Comparison of ENCODE assay signal across 1 cellular context in genomic region chr1:114780344-114781226, GRCh38.
TF ChIP-seq lines count a peak whose summit lies in the region.

TSS of gene SIKE1 (minus strand) at chr1:114780685. CDS start at chr1:114780607, 78 bp downstream.

TF ChIP-seq in K562, 482 proteins besides CTCF, POLR2A, EP300 and RAD21 (continued from another document and continues in another):
- TF ChIP-seq ZSCAN29 (IDR thresholded peaks at IDR 0.05): 0 out of 2 replicates have a peak, but pooled peaks have one; percentile 7
- TF ChIP-seq BACH1 (tag; IDR thresholded peaks at IDR 0.05): no peak
- TF ChIP-seq, protein P1, sequence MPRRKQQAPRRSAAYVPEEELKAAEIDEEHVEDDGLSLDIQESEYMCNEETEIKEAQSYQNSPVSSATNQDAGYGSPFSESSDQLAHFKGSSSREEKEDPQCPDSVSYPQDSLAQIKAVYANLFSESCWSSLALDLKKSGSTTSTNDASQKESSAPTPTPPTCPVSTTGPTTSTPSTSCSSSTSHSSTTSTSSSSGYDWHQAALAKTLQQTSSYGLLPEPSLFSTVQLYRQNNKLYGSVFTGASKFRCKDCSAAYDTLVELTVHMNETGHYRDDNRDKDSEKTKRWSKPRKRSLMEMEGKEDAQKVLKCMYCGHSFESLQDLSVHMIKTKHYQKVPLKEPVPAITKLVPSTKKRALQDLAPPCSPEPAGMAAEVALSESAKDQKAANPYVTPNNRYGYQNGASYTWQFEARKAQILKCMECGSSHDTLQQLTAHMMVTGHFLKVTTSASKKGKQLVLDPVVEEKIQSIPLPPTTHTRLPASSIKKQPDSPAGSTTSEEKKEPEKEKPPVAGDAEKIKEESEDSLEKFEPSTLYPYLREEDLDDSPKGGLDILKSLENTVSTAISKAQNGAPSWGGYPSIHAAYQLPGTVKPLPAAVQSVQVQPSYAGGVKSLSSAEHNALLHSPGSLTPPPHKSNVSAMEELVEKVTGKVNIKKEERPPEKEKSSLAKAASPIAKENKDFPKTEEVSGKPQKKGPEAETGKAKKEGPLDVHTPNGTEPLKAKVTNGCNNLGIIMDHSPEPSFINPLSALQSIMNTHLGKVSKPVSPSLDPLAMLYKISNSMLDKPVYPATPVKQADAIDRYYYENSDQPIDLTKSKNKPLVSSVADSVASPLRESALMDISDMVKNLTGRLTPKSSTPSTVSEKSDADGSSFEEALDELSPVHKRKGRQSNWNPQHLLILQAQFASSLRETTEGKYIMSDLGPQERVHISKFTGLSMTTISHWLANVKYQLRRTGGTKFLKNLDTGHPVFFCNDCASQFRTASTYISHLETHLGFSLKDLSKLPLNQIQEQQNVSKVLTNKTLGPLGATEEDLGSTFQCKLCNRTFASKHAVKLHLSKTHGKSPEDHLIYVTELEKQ (CRISPR knock-in tag; IDR thresholded peaks at IDR 0.05): no peak
- TF ChIP-seq HDAC1 (IDR thresholded peaks at IDR 0.05): peak in 1 of 2 experiments; percentile 96; a peak in 2 of 4 replicates
- TF ChIP-seq RFX1 (IDR thresholded peaks at IDR 0.05): no peak
- TF ChIP-seq ZNF23 (CRISPR knock-in tag; IDR thresholded peaks at IDR 0.05): no peak
- TF ChIP-seq, protein P2, sequence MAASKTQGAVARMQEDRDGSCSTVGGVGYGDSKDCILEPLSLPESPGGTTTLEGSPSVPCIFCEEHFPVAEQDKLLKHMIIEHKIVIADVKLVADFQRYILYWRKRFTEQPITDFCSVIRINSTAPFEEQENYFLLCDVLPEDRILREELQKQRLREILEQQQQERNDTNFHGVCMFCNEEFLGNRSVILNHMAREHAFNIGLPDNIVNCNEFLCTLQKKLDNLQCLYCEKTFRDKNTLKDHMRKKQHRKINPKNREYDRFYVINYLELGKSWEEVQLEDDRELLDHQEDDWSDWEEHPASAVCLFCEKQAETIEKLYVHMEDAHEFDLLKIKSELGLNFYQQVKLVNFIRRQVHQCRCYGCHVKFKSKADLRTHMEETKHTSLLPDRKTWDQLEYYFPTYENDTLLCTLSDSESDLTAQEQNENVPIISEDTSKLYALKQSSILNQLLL (CRISPR knock-in tag; IDR thresholded peaks at IDR 0.05; ENCODE audit: borderline replicate concordance): no peak
- TF ChIP-seq WHSC1 (IDR thresholded peaks at IDR 0.05; ENCODE audit: low read length): no peak
- peak; percentile 66 for TF ChIP-seq VEZF1 (CRISPR knock-in tag; IDR thresholded peaks at IDR 0.05)
- TF ChIP-seq SREBF2 (CRISPR knock-in tag; IDR thresholded peaks at IDR 0.05): no peak
- no peak for TF ChIP-seq ZNF79 (CRISPR knock-in tag; IDR thresholded peaks at IDR 0.05; ENCODE audit: low read depth)
- no peak for TF ChIP-seq SMAD1 (IDR thresholded peaks at IDR 0.05; ENCODE audit: low read depth, low read length, partially characterized antibody)
- TF ChIP-seq CXXC5 (CRISPR knock-in tag; IDR thresholded peaks at IDR 0.05): peak; percentile 74
- TF ChIP-seq PCBP1 (IDR thresholded peaks at IDR 0.05; ENCODE audit: low read depth, low read length, poor library complexity, severe bottlenecking): no peak
- TF ChIP-seq TFAM (CRISPR knock-in tag; conservative IDR thresholded peaks at IDR 0.05): no peak
- TF ChIP-seq XRCC5 (IDR thresholded peaks at IDR 0.05; ENCODE audit: low read depth, low read length): peak; percentile 15; the same call in 1 of the 2 replicates
- TF ChIP-seq MTA1 (IDR thresholded peaks at IDR 0.05; ENCODE audit: borderline replicate concordance): peak; percentile 98
- TF ChIP-seq HDGF (IDR thresholded peaks at IDR 0.05): peak; percentile 77
- no peak; the same call in 1 of the 2 replicates for TF ChIP-seq LARP7 (IDR thresholded peaks at IDR 0.05)
- TF ChIP-seq POU5F1 (IDR thresholded peaks at IDR 0.05; ENCODE audit: borderline replicate concordance, low read depth, low read length, partially characterized antibody): peak; percentile 14
- peak; percentile 80; the same call in 1 of the 2 replicates for TF ChIP-seq CC2D1A (IDR thresholded peaks at IDR 0.05)
- no peak for TF ChIP-seq MYBL2 (IDR thresholded peaks at IDR 0.05; ENCODE audit: low read depth)
- no peak for TF ChIP-seq MYBL2 (CRISPR knock-in tag; IDR thresholded peaks at IDR 0.05; ENCODE audit: borderline replicate concordance)
- TF ChIP-seq KDM2B (CRISPR knock-in tag; IDR thresholded peaks at IDR 0.05): no peak
- peak; percentile 94 for TF ChIP-seq MYC (IDR thresholded peaks at IDR 0.05; ENCODE audit: low read depth, low read length)
- TF ChIP-seq MYC (CRISPR knock-in tag; IDR thresholded peaks at IDR 0.05; ENCODE audit: borderline replicate concordance, low read depth): peak; percentile 38; the same call in 1 of the 2 replicates
- TF ChIP-seq TBP (optimal IDR thresholded peaks at IDR 0.05; ENCODE audit: low read depth, low read length): peak; percentile 86
- no peak for TF ChIP-seq PTBP1 (IDR thresholded peaks at IDR 0.05; ENCODE audit: low read depth, low read length)
- TF ChIP-seq POLR2B (IDR thresholded peaks at IDR 0.05; ENCODE audit: low read depth, partially characterized antibody): peak; percentile 97
- TF ChIP-seq CHD2 (IDR thresholded peaks at IDR 0.05; ENCODE audit: low read depth, low read length): no peak
- no peak for TF ChIP-seq ZNF436 (CRISPR knock-in tag; IDR thresholded peaks at IDR 0.05)
- TF ChIP-seq E2F3 (CRISPR knock-in tag; IDR thresholded peaks at IDR 0.05): no peak
- TF ChIP-seq ZBTB43 (CRISPR knock-in tag; IDR thresholded peaks at IDR 0.05): no peak
- TF ChIP-seq HOXB6 (CRISPR knock-in tag; IDR thresholded peaks at IDR 0.05; ENCODE audit: borderline replicate concordance): 0 out of 2 replicates have a peak, but pooled peaks have one; percentile 30
- TF ChIP-seq HNRNPLL (IDR thresholded peaks at IDR 0.05; ENCODE audit: low read depth, low read length, poor library complexity, severe bottlenecking): peak; percentile 80
- TF ChIP-seq ZNF197 (CRISPR knock-in tag; IDR thresholded peaks at IDR 0.05; ENCODE audit: low read depth): no peak
- peak; percentile 82 for TF ChIP-seq DPF2 (IDR thresholded peaks at IDR 0.05)
- TF ChIP-seq ZNF639 (CRISPR knock-in tag; conservative IDR thresholded peaks at IDR 0.05 in 1 of 2, IDR thresholded peaks at IDR 0.05 in 1 of 2): peak in 1 of 2 experiments; percentile 82; a peak in 2 of 4 replicates
- TF ChIP-seq PHF8 (IDR thresholded peaks at IDR 0.05; ENCODE audit: borderline replicate concordance, low read length): peak; percentile 100
- no peak for TF ChIP-seq POLR3A (IDR thresholded peaks at IDR 0.05; ENCODE audit: borderline replicate concordance, extremely low read depth, insufficient read depth, insufficient read length)
- no peak for TF ChIP-seq AFF1 (IDR thresholded peaks at IDR 0.05; ENCODE audit: low read depth in 1 of 2, partially characterized antibody in 2 of 2)
- TF ChIP-seq, protein P3, sequence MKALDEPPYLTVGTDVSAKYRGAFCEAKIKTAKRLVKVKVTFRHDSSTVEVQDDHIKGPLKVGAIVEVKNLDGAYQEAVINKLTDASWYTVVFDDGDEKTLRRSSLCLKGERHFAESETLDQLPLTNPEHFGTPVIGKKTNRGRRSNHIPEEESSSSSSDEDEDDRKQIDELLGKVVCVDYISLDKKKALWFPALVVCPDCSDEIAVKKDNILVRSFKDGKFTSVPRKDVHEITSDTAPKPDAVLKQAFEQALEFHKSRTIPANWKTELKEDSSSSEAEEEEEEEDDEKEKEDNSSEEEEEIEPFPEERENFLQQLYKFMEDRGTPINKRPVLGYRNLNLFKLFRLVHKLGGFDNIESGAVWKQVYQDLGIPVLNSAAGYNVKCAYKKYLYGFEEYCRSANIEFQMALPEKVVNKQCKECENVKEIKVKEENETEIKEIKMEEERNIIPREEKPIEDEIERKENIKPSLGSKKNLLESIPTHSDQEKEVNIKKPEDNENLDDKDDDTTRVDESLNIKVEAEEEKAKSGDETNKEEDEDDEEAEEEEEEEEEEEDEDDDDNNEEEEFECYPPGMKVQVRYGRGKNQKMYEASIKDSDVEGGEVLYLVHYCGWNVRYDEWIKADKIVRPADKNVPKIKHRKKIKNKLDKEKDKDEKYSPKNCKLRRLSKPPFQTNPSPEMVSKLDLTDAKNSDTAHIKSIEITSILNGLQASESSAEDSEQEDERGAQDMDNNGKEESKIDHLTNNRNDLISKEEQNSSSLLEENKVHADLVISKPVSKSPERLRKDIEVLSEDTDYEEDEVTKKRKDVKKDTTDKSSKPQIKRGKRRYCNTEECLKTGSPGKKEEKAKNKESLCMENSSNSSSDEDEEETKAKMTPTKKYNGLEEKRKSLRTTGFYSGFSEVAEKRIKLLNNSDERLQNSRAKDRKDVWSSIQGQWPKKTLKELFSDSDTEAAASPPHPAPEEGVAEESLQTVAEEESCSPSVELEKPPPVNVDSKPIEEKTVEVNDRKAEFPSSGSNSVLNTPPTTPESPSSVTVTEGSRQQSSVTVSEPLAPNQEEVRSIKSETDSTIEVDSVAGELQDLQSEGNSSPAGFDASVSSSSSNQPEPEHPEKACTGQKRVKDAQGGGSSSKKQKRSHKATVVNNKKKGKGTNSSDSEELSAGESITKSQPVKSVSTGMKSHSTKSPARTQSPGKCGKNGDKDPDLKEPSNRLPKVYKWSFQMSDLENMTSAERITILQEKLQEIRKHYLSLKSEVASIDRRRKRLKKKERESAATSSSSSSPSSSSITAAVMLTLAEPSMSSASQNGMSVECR (CRISPR knock-in tag; IDR thresholded peaks at IDR 0.05): peak; percentile 91
- TF ChIP-seq NONO (IDR thresholded peaks at IDR 0.05; ENCODE audit: low read depth in 2 of 2, low read length in 1 of 2): peak in 1 of 2 experiments; percentile 34; a peak in 1 of 4 replicates
- TF ChIP-seq BRCA1 (IDR thresholded peaks at IDR 0.05): no peak
- TF ChIP-seq BRCA1 (CRISPR knock-in tag; IDR thresholded peaks at IDR 0.05): no peak
- no peak for TF ChIP-seq MLX (CRISPR knock-in tag; conservative IDR thresholded peaks at IDR 0.05)
- TF ChIP-seq MEF2D (tag; conservative IDR thresholded peaks at IDR 0.05; ENCODE audit: low read depth): peak; percentile 6; the same call in 1 of the 2 replicates
